In the genomic region with DNA sequence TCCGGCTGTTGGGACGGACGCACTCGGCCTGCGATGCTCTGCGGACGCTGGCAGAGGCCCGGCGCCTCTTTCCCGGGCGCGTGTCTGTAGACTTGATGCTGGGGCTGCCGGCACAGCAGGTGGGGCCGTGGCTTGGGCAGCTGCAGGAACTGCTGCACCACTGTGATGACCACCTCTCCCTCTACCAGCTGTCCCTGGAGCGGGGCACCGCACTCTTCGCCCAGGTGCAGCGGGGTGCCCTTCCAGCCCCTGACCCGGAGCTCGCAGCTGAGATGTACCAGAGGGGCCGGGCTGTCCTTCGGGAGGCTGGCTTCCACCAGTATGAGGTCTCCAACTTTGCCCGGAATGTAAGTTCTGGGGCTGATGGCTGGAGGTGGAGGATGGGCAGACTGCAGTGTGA, we compare ENCODE assay signal across 1 cellular context.
TF ChIP-seq lines count a peak whose summit lies in the region.

No MANE protein-coding gene starts in this region.

TF ChIP-seq in K562, 482 proteins besides CTCF, POLR2A, EP300 and RAD21:
- TF ChIP-seq BCOR (IDR thresholded peaks at IDR 0.05), result no peak
- no peak for TF ChIP-seq ZEB2 (IDR thresholded peaks at IDR 0.05)
- TF ChIP-seq, protein P1, sequence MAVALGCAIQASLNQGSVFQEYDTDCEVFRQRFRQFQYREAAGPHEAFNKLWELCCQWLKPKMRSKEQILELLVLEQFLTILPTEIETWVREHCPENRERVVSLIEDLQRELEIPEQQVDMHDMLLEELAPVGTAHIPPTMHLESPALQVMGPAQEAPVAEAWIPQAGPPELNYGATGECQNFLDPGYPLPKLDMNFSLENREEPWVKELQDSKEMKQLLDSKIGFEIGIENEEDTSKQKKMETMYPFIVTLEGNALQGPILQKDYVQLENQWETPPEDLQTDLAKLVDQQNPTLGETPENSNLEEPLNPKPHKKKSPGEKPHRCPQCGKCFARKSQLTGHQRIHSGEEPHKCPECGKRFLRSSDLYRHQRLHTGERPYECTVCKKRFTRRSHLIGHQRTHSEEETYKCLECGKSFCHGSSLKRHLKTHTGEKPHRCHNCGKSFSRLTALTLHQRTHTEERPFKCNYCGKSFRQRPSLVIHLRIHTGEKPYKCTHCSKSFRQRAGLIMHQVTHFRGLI (CRISPR knock-in tag; IDR thresholded peaks at IDR 0.05), result no peak
- TF ChIP-seq DDX20 (tag; IDR thresholded peaks at IDR 0.05; ENCODE audit: low read depth), result no peak
- TF ChIP-seq CBFB (CRISPR knock-in tag; IDR thresholded peaks at IDR 0.05), result peak; percentile 87
